In the genomic region with DNA sequence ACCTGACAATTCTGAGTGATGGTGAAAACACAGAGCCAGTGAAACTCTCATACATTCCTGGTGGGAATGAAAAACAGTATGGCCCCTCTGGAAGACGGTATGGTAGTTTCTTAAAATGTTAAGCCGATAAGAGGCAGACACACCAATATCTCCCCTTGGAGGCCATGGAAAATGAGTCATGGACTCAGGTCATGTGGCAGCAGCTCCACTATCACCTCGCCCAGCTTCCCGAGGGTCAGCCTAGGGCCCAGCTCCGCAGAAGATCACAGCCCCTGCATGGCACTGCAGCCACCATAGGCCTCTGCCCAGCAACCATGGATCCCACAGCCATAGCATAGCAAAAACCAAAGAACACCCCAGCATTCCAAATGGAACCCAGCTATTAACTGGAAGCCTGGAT, we compare ENCODE assay signal across 1 cellular context.
TF ChIP-seq lines count a peak whose summit lies in the region.

No MANE protein-coding gene starts in this region.

TF ChIP-seq in K562, 482 proteins besides CTCF, POLR2A, EP300 and RAD21 (continued from another document and continues in another):
- TF ChIP-seq ARID1B (IDR thresholded peaks at IDR 0.05): peak; percentile 86
- TF ChIP-seq ZBTB1 (CRISPR knock-in tag; IDR thresholded peaks at IDR 0.05; ENCODE audit: borderline replicate concordance, low read depth): no peak
- TF ChIP-seq TRIM24 (IDR thresholded peaks at IDR 0.05): peak in 1 of 2 experiments; percentile 42; a peak in 1 of 4 replicates
- TF ChIP-seq RAD51 (IDR thresholded peaks at IDR 0.05; ENCODE audit: borderline replicate concordance, low read depth): 0 out of 2 replicates have a peak, but pooled peaks have one; percentile 53
- TF ChIP-seq, protein P1, sequence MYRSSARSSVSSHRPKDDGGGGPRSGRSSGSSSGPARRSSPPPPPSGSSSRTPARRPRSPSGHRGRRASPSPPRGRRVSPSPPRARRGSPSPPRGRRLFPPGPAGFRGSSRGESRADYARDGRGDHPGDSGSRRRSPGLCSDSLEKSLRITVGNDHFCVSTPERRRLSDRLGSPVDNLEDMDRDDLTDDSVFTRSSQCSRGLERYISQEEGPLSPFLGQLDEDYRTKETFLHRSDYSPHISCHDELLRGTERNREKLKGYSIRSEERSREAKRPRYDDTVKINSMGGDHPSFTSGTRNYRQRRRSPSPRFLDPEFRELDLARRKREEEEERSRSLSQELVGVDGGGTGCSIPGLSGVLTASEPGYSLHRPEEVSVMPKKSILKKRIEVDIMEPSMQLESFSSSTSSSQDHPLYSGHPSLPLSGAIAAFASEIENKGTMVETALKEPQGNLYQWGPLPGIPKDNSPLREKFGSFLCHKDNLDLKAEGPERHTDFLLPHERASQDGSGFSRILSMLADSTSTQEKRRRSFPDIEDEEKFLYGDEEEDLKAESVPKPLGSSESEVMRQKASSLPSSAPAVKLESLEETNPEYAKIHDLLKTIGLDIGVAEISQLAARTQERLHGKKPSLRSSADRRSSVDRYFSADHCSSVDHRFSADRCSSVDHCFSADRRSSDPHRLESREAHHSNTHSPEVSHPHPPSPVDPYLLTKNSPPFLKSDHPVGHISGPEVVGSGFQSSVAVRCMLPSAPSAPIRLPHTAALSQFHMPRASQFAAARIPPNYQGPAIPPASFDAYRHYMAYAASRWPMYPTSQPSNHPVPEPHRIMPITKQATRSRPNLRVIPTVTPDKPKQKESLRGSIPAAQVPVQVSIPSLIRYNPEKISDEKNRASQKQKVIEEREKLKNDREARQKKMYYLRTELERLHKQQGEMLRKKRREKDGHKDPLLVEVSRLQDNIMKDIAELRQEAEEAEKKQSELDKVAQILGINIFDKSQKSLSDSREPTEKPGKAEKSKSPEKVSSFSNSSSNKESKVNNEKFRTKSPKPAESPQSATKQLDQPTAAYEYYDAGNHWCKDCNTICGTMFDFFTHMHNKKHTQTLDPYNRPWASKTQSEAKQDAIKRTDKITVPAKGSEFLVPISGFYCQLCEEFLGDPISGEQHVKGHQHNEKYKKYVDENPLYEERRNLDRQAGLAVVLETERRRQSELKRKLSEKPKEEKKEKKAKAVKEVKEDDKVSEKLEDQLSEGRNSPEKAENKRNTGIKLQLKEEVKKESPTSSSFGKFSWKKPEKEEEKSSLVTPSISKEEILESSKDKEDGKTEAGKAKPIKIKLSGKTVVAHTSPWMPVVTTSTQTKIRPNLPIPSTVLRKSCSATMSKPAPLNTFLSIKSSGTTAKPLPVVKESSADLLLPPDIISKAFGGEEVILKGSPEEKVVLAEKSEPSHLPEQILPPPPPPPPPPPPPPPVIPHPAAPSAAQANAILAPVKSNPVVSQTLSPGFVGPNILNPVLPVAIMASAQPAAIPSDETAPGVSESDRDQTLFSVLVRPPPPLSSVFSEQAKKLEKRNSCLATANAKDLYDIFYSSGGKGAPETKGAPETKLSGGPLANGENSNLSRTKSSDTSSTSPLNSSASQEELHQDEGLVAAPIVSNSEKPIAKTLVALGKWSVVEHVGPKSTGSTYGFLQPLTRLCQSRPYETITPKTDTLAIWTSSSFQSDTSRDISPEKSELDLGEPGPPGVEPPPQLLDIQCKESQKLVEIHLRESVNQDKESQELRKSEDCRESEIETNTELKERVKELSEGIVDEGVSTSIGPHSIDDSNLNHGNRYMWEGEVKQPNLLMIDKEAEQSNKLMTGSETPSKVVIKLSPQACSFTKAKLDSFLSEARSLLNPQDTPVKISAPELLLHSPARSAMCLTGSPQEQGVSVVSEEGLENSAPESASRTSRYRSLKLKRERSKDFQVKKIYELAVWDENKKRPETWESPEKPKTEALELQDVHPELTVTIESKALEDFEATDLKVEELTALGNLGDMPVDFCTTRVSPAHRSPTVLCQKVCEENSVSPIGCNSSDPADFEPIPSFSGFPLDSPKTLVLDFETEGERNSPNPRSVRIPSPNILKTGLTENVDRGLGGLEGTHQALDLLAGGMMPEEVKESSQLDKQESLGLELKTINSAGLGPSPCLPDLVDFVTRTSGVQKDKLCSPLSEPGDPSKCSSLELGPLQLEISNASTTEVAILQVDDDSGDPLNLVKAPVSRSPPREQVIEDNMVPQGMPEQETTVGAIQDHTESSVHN (IDR thresholded peaks at IDR 0.05; ENCODE audit: borderline replicate concordance in 1 of 2, low read depth in 1 of 2): no peak
- TF ChIP-seq, protein P2, sequence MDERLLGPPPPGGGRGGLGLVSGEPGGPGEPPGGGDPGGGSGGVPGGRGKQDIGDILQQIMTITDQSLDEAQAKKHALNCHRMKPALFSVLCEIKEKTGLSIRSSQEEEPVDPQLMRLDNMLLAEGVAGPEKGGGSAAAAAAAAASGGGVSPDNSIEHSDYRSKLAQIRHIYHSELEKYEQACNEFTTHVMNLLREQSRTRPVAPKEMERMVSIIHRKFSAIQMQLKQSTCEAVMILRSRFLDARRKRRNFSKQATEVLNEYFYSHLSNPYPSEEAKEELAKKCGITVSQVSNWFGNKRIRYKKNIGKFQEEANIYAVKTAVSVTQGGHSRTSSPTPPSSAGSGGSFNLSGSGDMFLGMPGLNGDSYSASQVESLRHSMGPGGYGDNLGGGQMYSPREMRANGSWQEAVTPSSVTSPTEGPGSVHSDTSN (CRISPR knock-in tag; IDR thresholded peaks at IDR 0.05; ENCODE audit: low read depth): no peak
- TF ChIP-seq, protein P2 (tag; conservative IDR thresholded peaks at IDR 0.05; ENCODE audit: low read depth): no peak
- no peak for TF ChIP-seq HNRNPH1 (optimal IDR thresholded peaks at IDR 0.05; ENCODE audit: low read depth, low read length)
- TF ChIP-seq, protein P3, sequence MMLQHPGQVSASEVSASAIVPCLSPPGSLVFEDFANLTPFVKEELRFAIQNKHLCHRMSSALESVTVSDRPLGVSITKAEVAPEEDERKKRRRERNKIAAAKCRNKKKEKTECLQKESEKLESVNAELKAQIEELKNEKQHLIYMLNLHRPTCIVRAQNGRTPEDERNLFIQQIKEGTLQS (IDR thresholded peaks at IDR 0.05): peak; percentile 84
- TF ChIP-seq, protein P3 (CRISPR knock-in tag; conservative IDR thresholded peaks at IDR 0.05): 0 out of 2 replicates have a peak, but pooled peaks have one; percentile 38
- no peak for TF ChIP-seq NR2C1 (IDR thresholded peaks at IDR 0.05)
- TF ChIP-seq NR2C1 (tag; IDR thresholded peaks at IDR 0.05): peak; percentile 47; the same call in 1 of the 2 replicates
- peak; percentile 54 for TF ChIP-seq TAL1 (IDR thresholded peaks at IDR 0.05)
- peak; percentile 96 for TF ChIP-seq FOSL1 (tag; conservative IDR thresholded peaks at IDR 0.05)
- TF ChIP-seq, protein P4, sequence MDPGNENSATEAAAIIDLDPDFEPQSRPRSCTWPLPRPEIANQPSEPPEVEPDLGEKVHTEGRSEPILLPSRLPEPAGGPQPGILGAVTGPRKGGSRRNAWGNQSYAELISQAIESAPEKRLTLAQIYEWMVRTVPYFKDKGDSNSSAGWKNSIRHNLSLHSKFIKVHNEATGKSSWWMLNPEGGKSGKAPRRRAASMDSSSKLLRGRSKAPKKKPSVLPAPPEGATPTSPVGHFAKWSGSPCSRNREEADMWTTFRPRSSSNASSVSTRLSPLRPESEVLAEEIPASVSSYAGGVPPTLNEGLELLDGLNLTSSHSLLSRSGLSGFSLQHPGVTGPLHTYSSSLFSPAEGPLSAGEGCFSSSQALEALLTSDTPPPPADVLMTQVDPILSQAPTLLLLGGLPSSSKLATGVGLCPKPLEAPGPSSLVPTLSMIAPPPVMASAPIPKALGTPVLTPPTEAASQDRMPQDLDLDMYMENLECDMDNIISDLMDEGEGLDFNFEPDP (CRISPR knock-in tag; IDR thresholded peaks at IDR 0.05): no peak
- peak; percentile 77 for TF ChIP-seq TCF3 (CRISPR knock-in tag; IDR thresholded peaks at IDR 0.05)
- TF ChIP-seq SMAD4 (CRISPR knock-in tag; conservative IDR thresholded peaks at IDR 0.05): peak; percentile 52; the same call in 1 of the 2 replicates
- no peak for TF ChIP-seq ZSCAN32 (CRISPR knock-in tag; IDR thresholded peaks at IDR 0.05)
- TF ChIP-seq MCM3 (IDR thresholded peaks at IDR 0.05): no peak
- TF ChIP-seq, protein P5, sequence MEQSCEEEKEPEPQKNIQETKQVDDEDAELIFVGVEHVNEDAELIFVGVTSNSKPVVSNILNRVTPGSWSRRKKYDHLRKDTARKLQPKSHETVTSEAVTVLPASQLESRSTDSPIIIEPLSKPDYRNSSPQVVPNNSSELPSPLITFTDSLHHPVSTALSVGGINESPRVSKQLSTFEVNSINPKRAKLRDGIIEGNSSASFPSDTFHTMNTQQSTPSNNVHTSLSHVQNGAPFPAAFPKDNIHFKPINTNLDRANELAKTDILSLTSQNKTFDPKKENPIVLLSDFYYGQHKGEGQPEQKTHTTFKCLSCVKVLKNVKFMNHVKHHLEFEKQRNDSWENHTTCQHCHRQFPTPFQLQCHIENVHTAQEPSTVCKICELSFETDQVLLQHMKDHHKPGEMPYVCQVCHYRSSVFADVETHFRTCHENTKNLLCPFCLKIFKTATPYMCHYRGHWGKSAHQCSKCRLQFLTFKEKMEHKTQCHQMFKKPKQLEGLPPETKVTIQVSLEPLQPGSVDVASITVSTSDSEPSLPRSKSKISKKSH (CRISPR knock-in tag; IDR thresholded peaks at IDR 0.05): no peak
- peak; percentile 54; the same call in 1 of the 2 replicates for TF ChIP-seq NCOR1 (IDR thresholded peaks at IDR 0.05)
- no peak for TF ChIP-seq RFX5 (IDR thresholded peaks at IDR 0.05; ENCODE audit: low read depth, low read length)
- no peak for TF ChIP-seq ZNF12 (CRISPR knock-in tag; IDR thresholded peaks at IDR 0.05)
- no peak for TF ChIP-seq BRF1 (IDR thresholded peaks at IDR 0.05; ENCODE audit: borderline replicate concordance, extremely low read depth, insufficient read length)
- no peak for TF ChIP-seq TFAM (CRISPR knock-in tag; conservative IDR thresholded peaks at IDR 0.05)
- TF ChIP-seq, protein P6, sequence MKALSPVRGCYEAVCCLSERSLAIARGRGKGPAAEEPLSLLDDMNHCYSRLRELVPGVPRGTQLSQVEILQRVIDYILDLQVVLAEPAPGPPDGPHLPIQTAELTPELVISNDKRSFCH (CRISPR knock-in tag; IDR thresholded peaks at IDR 0.05): no peak
- TF ChIP-seq, protein P6 (tag; IDR thresholded peaks at IDR 0.05): peak; percentile 70
- no peak for TF ChIP-seq MAZ (CRISPR knock-in tag; conservative IDR thresholded peaks at IDR 0.05 in 1 of 2, IDR thresholded peaks at IDR 0.05 in 1 of 2)
- TF ChIP-seq ZFP36 (IDR thresholded peaks at IDR 0.05; ENCODE audit: low read depth, low read length, partially characterized antibody): no peak
- peak; percentile 71 for TF ChIP-seq SMARCE1 (IDR thresholded peaks at IDR 0.05)
- TF ChIP-seq, protein P7, sequence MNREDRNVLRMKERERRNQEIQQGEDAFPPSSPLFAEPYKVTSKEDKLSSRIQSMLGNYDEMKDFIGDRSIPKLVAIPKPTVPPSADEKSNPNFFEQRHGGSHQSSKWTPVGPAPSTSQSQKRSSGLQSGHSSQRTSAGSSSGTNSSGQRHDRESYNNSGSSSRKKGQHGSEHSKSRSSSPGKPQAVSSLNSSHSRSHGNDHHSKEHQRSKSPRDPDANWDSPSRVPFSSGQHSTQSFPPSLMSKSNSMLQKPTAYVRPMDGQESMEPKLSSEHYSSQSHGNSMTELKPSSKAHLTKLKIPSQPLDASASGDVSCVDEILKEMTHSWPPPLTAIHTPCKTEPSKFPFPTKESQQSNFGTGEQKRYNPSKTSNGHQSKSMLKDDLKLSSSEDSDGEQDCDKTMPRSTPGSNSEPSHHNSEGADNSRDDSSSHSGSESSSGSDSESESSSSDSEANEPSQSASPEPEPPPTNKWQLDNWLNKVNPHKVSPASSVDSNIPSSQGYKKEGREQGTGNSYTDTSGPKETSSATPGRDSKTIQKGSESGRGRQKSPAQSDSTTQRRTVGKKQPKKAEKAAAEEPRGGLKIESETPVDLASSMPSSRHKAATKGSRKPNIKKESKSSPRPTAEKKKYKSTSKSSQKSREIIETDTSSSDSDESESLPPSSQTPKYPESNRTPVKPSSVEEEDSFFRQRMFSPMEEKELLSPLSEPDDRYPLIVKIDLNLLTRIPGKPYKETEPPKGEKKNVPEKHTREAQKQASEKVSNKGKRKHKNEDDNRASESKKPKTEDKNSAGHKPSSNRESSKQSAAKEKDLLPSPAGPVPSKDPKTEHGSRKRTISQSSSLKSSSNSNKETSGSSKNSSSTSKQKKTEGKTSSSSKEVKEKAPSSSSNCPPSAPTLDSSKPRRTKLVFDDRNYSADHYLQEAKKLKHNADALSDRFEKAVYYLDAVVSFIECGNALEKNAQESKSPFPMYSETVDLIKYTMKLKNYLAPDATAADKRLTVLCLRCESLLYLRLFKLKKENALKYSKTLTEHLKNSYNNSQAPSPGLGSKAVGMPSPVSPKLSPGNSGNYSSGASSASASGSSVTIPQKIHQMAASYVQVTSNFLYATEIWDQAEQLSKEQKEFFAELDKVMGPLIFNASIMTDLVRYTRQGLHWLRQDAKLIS (CRISPR knock-in tag; IDR thresholded peaks at IDR 0.05): no peak
- TF ChIP-seq, protein P8, sequence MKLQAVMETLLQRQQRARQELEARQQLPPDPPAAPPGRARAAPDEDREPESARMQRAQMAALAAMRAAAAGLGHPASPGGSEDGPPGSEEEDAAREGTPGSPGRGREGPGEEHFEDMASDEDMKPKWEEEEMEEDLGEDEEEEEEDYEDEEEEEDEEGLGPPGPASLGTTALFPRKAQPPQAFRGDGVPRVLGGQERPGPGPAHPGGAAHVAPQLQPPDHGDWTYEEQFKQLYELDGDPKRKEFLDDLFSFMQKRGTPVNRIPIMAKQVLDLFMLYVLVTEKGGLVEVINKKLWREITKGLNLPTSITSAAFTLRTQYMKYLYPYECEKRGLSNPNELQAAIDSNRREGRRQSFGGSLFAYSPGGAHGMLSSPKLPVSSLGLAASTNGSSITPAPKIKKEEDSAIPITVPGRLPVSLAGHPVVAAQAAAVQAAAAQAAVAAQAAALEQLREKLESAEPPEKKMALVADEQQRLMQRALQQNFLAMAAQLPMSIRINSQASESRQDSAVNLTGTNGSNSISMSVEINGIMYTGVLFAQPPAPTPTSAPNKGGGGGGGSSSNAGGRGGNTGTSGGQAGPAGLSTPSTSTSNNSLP (IDR thresholded peaks at IDR 0.05; ENCODE audit: borderline replicate concordance, low read depth, low read length): no peak
- peak; percentile 45; the same call in 1 of the 2 replicates for TF ChIP-seq DMBX1 (CRISPR knock-in tag; IDR thresholded peaks at IDR 0.05; ENCODE audit: borderline replicate concordance)
- no peak for TF ChIP-seq CREBBP (IDR thresholded peaks at IDR 0.05; ENCODE audit: low read depth, low read length)
- TF ChIP-seq CXXC5 (CRISPR knock-in tag; IDR thresholded peaks at IDR 0.05): peak; percentile 39; the same call in 1 of the 2 replicates
- no peak for TF ChIP-seq ZNF830 (CRISPR knock-in tag; IDR thresholded peaks at IDR 0.05)
- TF ChIP-seq CBFA2T2 (conservative IDR thresholded peaks at IDR 0.05): peak; percentile 78
